ENCODE assay signal across 14 cellular contexts in genomic region chr7:1747004-1747801, GRCh38.
DNase-seq lines count a peak whose midpoint lies in the region; ATAC-seq and TF ChIP-seq lines count a peak whose summit lies in the region.
"Had no signal": no experiment of that assay in that cellular context is flagged by ENCODE, and none has a peak within 500 bp of the region (broad histone marks: within the 10 kb centered on the region; RNA-seq: fewer than 3 reads in every experiment).

No MANE protein-coding gene starts in this region.

- POLR2A ChIA-PET in PC-3 (lab: Charles Lee; ENCODE audit: unreplicated experiment), result no interaction called here

- H2AFZ ChIP-seq in PC-3 (ENCODE audit: low read length) (peak overlapping the region; percentile 48; the same call in 1 of the 2 replicates), osteoblast (ENCODE audit: low read length) (no peak overlapping the region)

- no TSS peak for BruUV-seq in PC-3 (replicated peaks; lab: Mats Ljungman, UMichigan)

- H3K9me3 Mint-ChIP-seq in effector memory CD8-positive, alpha-beta T cell, result no peaks in the 10 kb centered on the region
- H3K9me3 Mint-ChIP-seq: CD8-positive, alpha-beta memory T cell had no signal

- H3F3A ChIP-seq in PC-3 (ENCODE audit: low read length, unreplicated experiment), result no peaks in the 10 kb centered on the region

- H3K27ac ChIP-seq in BLaER1, result no peak overlapping the region
- H3K27ac ChIP-seq in PC-3 (ENCODE audit: low read length), result no peak overlapping the region
- no peak overlapping the region for H3K27ac ChIP-seq in osteoblast (ENCODE audit: low read depth, low read length)
- H3K27ac ChIP-seq: HL-60 had no signal

- no peaks in the 10 kb centered on the region; the same call in 1 of the 2 replicates for H3K79me2 ChIP-seq in PC-3 (ENCODE audit: low read length)
- no peaks in the 10 kb centered on the region for H3K79me2 ChIP-seq in osteoblast (ENCODE audit: insufficient read depth, low read length)

- peaks cover 0 to 12% of the 10 kb centered on the region in 2 donors for H3K27me3 Mint-ChIP-seq in effector memory CD8-positive, alpha-beta T cell

- H3K4me3 Mint-ChIP-seq in effector memory CD8-positive, alpha-beta T cell, result no peak overlapping the region

- H4K20me1 ChIP-seq in BLaER1, result peaks cover 17% of the 10 kb centered on the region
- no peaks in the 10 kb centered on the region for H4K20me1 ChIP-seq in PC-3 (ENCODE audit: low read length)
- H4K20me1 ChIP-seq in osteoblast (ENCODE audit: insufficient read depth, low read length), result no peaks in the 10 kb centered on the region

- peaks cover 17% of the 10 kb centered on the region; the same call in 1 of the 2 replicates for H3K36me3 ChIP-seq in BLaER1
- no peaks in the 10 kb centered on the region for H3K36me3 ChIP-seq in PC-3 (ENCODE audit: low read depth, low read length)
- H3K36me3 ChIP-seq in osteoblast (ENCODE audit: insufficient read depth, low read length), result no peaks in the 10 kb centered on the region
- H3K36me3 ChIP-seq: BE2C had no signal

- intact Hi-C loops in PC-3 (cut with micrococcal nuclease), result no loop called here

- H3K4me1 ChIP-seq in BLaER1, result peaks cover 58% of the 10 kb centered on the region
- H3K4me1 ChIP-seq in PC-3 (ENCODE audit: insufficient read depth, low read length), result peaks cover 23% of the 10 kb centered on the region
- no peaks in the 10 kb centered on the region for H3K4me1 ChIP-seq in osteoblast (ENCODE audit: insufficient read depth, low read length)
- H3K4me1 ChIP-seq: BE2C, Caco-2 had no signal

- H3K27me3 ChIP-seq in BLaER1 (peaks cover 38% of the 10 kb centered on the region), PC-3 (ENCODE audit: low read length) (no peaks in the 10 kb centered on the region; the same call in none of the 2 replicates), osteoblast (ENCODE audit: insufficient read depth, low read length) (peaks cover 25% of the 10 kb centered on the region)
- H3K27me3 ChIP-seq: BE2C had no signal

- H3K4me2 ChIP-seq in BLaER1 (peak overlapping the region; percentile 42; the same call in 1 of the 2 replicates), PC-3 (ENCODE audit: low read length) (peak overlapping the region; percentile 81), osteoblast (ENCODE audit: insufficient read depth, low read length) (no peak overlapping the region)

- TF ChIP-seq CTCF in PC-3 (conservative IDR thresholded peaks at IDR 0.05; ENCODE audit: low read depth, low read length), result no peak
- no peak for TF ChIP-seq CTCF in osteoblast (IDR thresholded peaks at IDR 0.05; ENCODE audit: extremely low read depth, low read depth, low read length)

- H3K9me3 ChIP-seq in BLaER1, result no peaks in the 10 kb centered on the region
- no peaks in the 10 kb centered on the region for H3K9me3 ChIP-seq in PC-3 (ENCODE audit: low read length)
- H3K9me3 ChIP-seq in osteoblast (ENCODE audit: low read depth, low read length), result no peaks in the 10 kb centered on the region
- H3K9me3 ChIP-seq: BE2C, Caco-2 had no signal

- no peak overlapping the region for H3K9ac ChIP-seq in BLaER1
- H3K9ac ChIP-seq in PC-3 (ENCODE audit: low read length), result no peak overlapping the region

- DNase-seq in PC-3 (no peak), osteoblast (ENCODE audit: insufficient read length, low spot score, missing footprints) (peak; percentile 89), SK-N-DZ (ENCODE audit: low spot score) (no peak), NCI-H1092 (lab: John Stamatoyannopoulos, UW) (no peak)
- no peak for DNase-seq in effector memory CD8-positive, alpha-beta T cell
- DNase-seq in activated CD4-positive, alpha-beta T cell treated with anti-CD3 and anti-CD28 coated beads, Interleukin-2, amount 50 U/mL, for 4 hours, result no peak
- DNase-seq: BE2C, Caco-2, DND-41, GF-D8 had no signal

- no peak overlapping the region for H3K4me3 ChIP-seq in BLaER1
- peak overlapping the region; percentile 55; the same call in 1 of the 2 replicates for H3K4me3 ChIP-seq in PC-3 (ENCODE audit: low read length)
- H3K4me3 ChIP-seq in osteoblast (ENCODE audit: insufficient read depth, low read length), result no peak overlapping the region

- ATAC-seq in PC-3, result no peak
- no peak for ATAC-seq in effector memory CD8-positive, alpha-beta T cell (replicated peaks)
- ATAC-seq: HCT116 had no signal

- H3K9me2 ChIP-seq in PC-3 (replicated peaks; ENCODE audit: low read length), result no peaks in the 10 kb centered on the region

- H3K4me1 Mint-ChIP-seq in effector memory CD8-positive, alpha-beta T cell (ENCODE audit: low read depth in 2 of 2), result peaks cover 8 to 14% of the 10 kb centered on the region in 2 donors

- peak overlapping the region; percentile 32 to 86 for H3K27ac Mint-ChIP-seq in effector memory CD8-positive, alpha-beta T cell

- no peaks in the 10 kb centered on the region for H3K36me3 Mint-ChIP-seq in effector memory CD8-positive, alpha-beta T cell (ENCODE audit: insufficient read depth)
- H3K36me3 Mint-ChIP-seq: CD8-positive, alpha-beta memory T cell had no signal

- CTCF ChIA-PET in PC-3 (lab: Charles Lee), result no interaction called here
